7 cellular contexts compared by ENCODE assay signal in genomic region chr11:114340311-114341131, GRCh38. TPM values are rescaled to one million over a fixed set of nuclear protein-coding genes. Genes with fewer than 3 reads are reported as not detected.
A peak's percentile ranks its signal among the peaks of the same experiment; 100 is the strongest.
DNase-seq lines count a peak whose midpoint lies in the region; ATAC-seq, FAIRE-seq and TF ChIP-seq lines count a peak whose summit lies in the region.

No MANE protein-coding gene starts in this region.

- H3K27ac Mint-ChIP-seq in neural crest cell (ENCODE audit: unreplicated experiment) = no peak overlapping the region

- H3K4me3 ChIP-seq in fibroblast of pulmonary artery (replicated peaks; ENCODE audit: low read depth, low read length) = peak overlapping the region; percentile 4

- H3K9me3 Mint-ChIP-seq in neural crest cell = no peaks in the 10 kb centered on the region

- H3K36me3 Mint-ChIP-seq in neural crest cell (ENCODE audit: low read depth) = no peaks in the 10 kb centered on the region

- peaks cover 32% of the 10 kb centered on the region for H3K27me3 Mint-ChIP-seq in neural crest cell (ENCODE audit: low read depth)

- ATAC-seq in HG03280 (IDR thresholded peaks at IDR 0.05; ENCODE audit: unreplicated experiment) (peak; percentile 50), HG02763 (IDR thresholded peaks at IDR 0.05; ENCODE audit: unreplicated experiment) (no peak)

- DNase-seq in NCI-H748 treated with DMSO at 0.1 percent for 48 hours (lab: John Stamatoyannopoulos, UW) (peak; percentile 38), fibroblast of pulmonary artery (ENCODE audit: low read depth) (peak; percentile 87), neural crest cell (ENCODE audit: low read depth, low spot score) (peak; percentile 31)
- peak; percentile 28 for DNase-seq in activated T-cell treated with anti-CD3 and anti-CD28 coated beads, Interleukin-2, amount 50 U/mL, for 1 hour

- no peak overlapping the region for H3K4me3 Mint-ChIP-seq in neural crest cell

- FAIRE-seq in G401.6 (lab: Jason Lieb, UNC) = peak; percentile 61

- TF ChIP-seq CTCF in fibroblast of pulmonary artery (IDR thresholded peaks at IDR 0.05; ENCODE audit: low read length, missing control alignments) (peak; percentile 90), neural crest cell (conservative IDR thresholded peaks at IDR 0.05) (peak; percentile 84)

- no peaks in the 10 kb centered on the region for H3K4me1 Mint-ChIP-seq in neural crest cell

RNA-seq across cellular contexts. Expression of gene NNMT, which starts 44.3 kb away (rescaled TPM):
- total RNA-seq in neural crest cell = 0.82 and 1.5 TPM in 2 replicates

RNA-seq across cellular contexts. Expression of gene C11orf71, which starts 59.8 kb away (rescaled TPM):
- total RNA-seq in neural crest cell = 7.4 and 8.4 TPM in 2 replicates

RNA-seq across cellular contexts. Expression of gene RBM7, which starts 59.9 kb away (rescaled TPM):
- total RNA-seq in neural crest cell = 25.9 and 30.7 TPM in 2 replicates

Comparison
In these comparisons a context has a peak if more than half of its experiments do, and no peak if none do; other contexts are left out.
1. DNase-seq: peak in every context shown above with its lines; median percentile 87 in fibroblast of pulmonary artery; 38 in NCI-H748 treated with DMSO at 0.1 percent for 48 hours; 31 in neural crest cell; 28 in activated T-cell treated with anti-CD3 and anti-CD28 coated beads, Interleukin-2, amount 50 U/mL, for 1 hour.